In the genomic region with DNA sequence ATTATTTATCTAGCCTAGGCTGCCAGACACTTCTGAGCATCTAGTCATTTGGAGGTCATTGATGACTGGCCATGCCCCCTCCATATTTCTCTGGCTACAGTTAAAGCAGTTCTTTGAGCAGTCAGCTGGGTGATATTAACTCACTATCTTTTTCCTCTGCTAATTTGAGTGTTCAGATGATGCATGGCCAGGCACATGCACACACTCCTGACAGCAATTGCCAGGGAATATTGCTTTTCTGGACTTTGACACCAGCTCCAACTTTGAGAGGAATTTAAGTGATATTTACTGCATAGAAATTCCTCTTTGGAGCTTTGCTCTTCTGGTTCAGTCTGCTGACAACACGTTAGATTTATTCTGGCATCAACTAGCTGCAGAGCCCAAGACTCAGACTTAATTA, we compare ENCODE assay signal across 23 cellular contexts. TPM values are rescaled to one million over a fixed set of nuclear protein-coding genes. Genes with fewer than 3 reads are reported as not detected.
A peak's percentile ranks its signal among the peaks of the same experiment; 100 is the strongest.
DNase-seq lines count a peak whose midpoint lies in the region; ATAC-seq and TF ChIP-seq lines count a peak whose summit lies in the region.
"Had no signal": no experiment of that assay in that cellular context is flagged by ENCODE, and none has a peak within 500 bp of the region (broad histone marks: within the 10 kb centered on the region; RNA-seq: fewer than 3 reads in every experiment).

No MANE protein-coding gene starts in this region.

- ATAC-seq in activated T-cell treated with anti-CD3 and anti-CD28 coated beads, Interleukin-2, amount 50 U/mL, for 72 hours (replicated peaks in 1 of 2), result no peak
- no peak for ATAC-seq in natural killer cell
- ATAC-seq in psoas muscle, result no peak
- ATAC-seq: foreskin keratinocyte had no signal

- in situ Hi-C loops in G401 (cut with HindIII; ENCODE audit: low sequenced_read_pairs), result no loop called here

- peaks cover 0 to 2% of the 10 kb centered on the region in 2 donors for H3K36me3 Mint-ChIP-seq in activated T-cell treated with anti-CD3 and anti-CD28 coated beads, Interleukin-2, amount 50 U/mL, for 72 hours (ENCODE audit: insufficient read depth in 2 of 2)
- peaks cover 7% of the 10 kb centered on the region for H3K36me3 Mint-ChIP-seq in natural killer cell

- 52 to 82% (median 61%) methylated on average over 1 of the region's 1 CpG for WGBS in psoas muscle, 3 donors

- intact Hi-C loops in natural killer cell (cut with micrococcal nuclease), result no loop called here
- intact Hi-C loops in psoas muscle (cut with DNase I), result no loop called here

- peak overlapping the region; percentile 45 to 48 for H3K4me3 Mint-ChIP-seq in activated T-cell treated with anti-CD3 and anti-CD28 coated beads, Interleukin-2, amount 50 U/mL, for 72 hours
- peak overlapping the region; percentile 54 for H3K4me3 Mint-ChIP-seq in natural killer cell

- no peaks in the 10 kb centered on the region for H3K4me1 ChIP-seq in psoas muscle
- H3K4me1 ChIP-seq: BLaER1 treated with 17β-estradiol and CSF1 and Interleukin-3, amounts not matched to agents 10 nM and 100 nM; foreskin keratinocyte had no signal

- H3K4me3 ChIP-seq in psoas muscle, result no peak overlapping the region
- H3K4me3 ChIP-seq: BLaER1 treated with 17β-estradiol and CSF1 and Interleukin-3, amounts not matched to agents 10 nM and 100 nM; SK-N-MC had no signal

- DNase-seq in activated T-cell treated with anti-CD3 and anti-CD28 coated beads, Interleukin-2, amount 50 U/mL, for 72 hours, result no peak
- DNase-seq in activated T-cell treated with anti-CD3 and anti-CD28 coated beads, Interleukin-2, amount 50 U/mL, for 48 hours, result no peak
- DNase-seq in G401 (ENCODE audit: low spot score), result peak; percentile 73
- DNase-seq in cerebellar cortex (ENCODE audit: low spot score), result peak; percentile 92
- DNase-seq in natural killer cell, result no peak
- no peak for DNase-seq in middle frontal gyrus (ENCODE audit: extremely low spot score, low spot score)
- DNase-seq in psoas muscle, result no peak
- DNase-seq in NCI-H524 (lab: John Stamatoyannopoulos, UW), result no peak
- DNase-seq: cerebellar nuclear complex; erythroblast; foreskin keratinocyte; mammary epithelial cell; NCI-H1048; NCI-H187; NCI-H69; stimulated activated CD8-positive, alpha-beta memory T cell treated with anti-CD3 and anti-CD28 coated beads, Interleukin-4, amount 100 ng/mL, for 48 hours had no signal

- TF ChIP-seq CTCF in natural killer cell (IDR thresholded peaks at IDR 0.05) (no peak), psoas muscle (IDR thresholded peaks at IDR 0.05) (no peak)

- peak overlapping the region; percentile 93 for H3K27ac Mint-ChIP-seq in activated T-cell treated with anti-CD3 and anti-CD28 coated beads, Interleukin-2, amount 50 U/mL, for 72 hours
- peak overlapping the region; percentile 91 to 100 for H3K27ac Mint-ChIP-seq in natural killer cell

- H3K9me3 Mint-ChIP-seq in activated T-cell treated with anti-CD3 and anti-CD28 coated beads, Interleukin-2, amount 50 U/mL, for 72 hours, result no peaks in the 10 kb centered on the region
- no peaks in the 10 kb centered on the region for H3K9me3 Mint-ChIP-seq in natural killer cell

- no peaks in the 10 kb centered on the region for H3K9me3 ChIP-seq in psoas muscle
- H3K9me3 ChIP-seq: BLaER1 treated with 17β-estradiol and CSF1 and Interleukin-3, amounts not matched to agents 10 nM and 100 nM had no signal

- no peaks in the 10 kb centered on the region for H3K36me3 ChIP-seq in psoas muscle (ENCODE audit: insufficient read depth in 1 of 2, low read depth in 1 of 2)
- H3K36me3 ChIP-seq: BLaER1 treated with 17β-estradiol and CSF1 and Interleukin-3, amounts not matched to agents 10 nM and 100 nM had no signal

- no peaks in the 10 kb centered on the region for H3K27me3 Mint-ChIP-seq in activated T-cell treated with anti-CD3 and anti-CD28 coated beads, Interleukin-2, amount 50 U/mL, for 72 hours (ENCODE audit: low read depth)
- no peaks in the 10 kb centered on the region for H3K27me3 Mint-ChIP-seq in natural killer cell (ENCODE audit: low read depth in 2 of 2)

- peaks cover 74% of the 10 kb centered on the region for H3K4me1 Mint-ChIP-seq in activated T-cell treated with anti-CD3 and anti-CD28 coated beads, Interleukin-2, amount 50 U/mL, for 72 hours (ENCODE audit: low read depth)
- H3K4me1 Mint-ChIP-seq in natural killer cell, result peaks cover 76 to 82% of the 10 kb centered on the region in 2 donors

- H3K27ac ChIP-seq in psoas muscle, result no peak overlapping the region
- H3K27ac ChIP-seq: BLaER1 treated with 17β-estradiol and CSF1 and Interleukin-3, amounts not matched to agents 10 nM and 100 nM; foreskin keratinocyte; SK-N-MC had no signal

- no peaks in the 10 kb centered on the region for H3K27me3 ChIP-seq in psoas muscle (ENCODE audit: insufficient read depth in 3 of 3, low read length in 2 of 3)
- H3K27me3 ChIP-seq: BLaER1 treated with 17β-estradiol and CSF1 and Interleukin-3, amounts not matched to agents 10 nM and 100 nM; foreskin keratinocyte had no signal

RNA-seq across cellular contexts. Expression of a gene that starts 52.6 kb away (rescaled TPM):
- 100 to 1,000 TPM; 160 to 178 TPM for total RNA-seq in activated T-cell treated with anti-CD3 and anti-CD28 coated beads, Interleukin-2, amount 50 U/mL, for 72 hours
- 9.3 and 11.3 TPM in 2 replicates for total RNA-seq in G401 (2014; rRNA removed; shearing (Covaris generic))
- 1,000 to 10,000 TPM; 1,027 to 1,374 (median 1,309) TPM for total RNA-seq in natural killer cell
- total RNA-seq in psoas muscle, result 1 to 10 TPM in 2 of 4 donors, under 1 TPM in 2; 0.18 to 1.2 (median 0.88) TPM
- 1 to 10 TPM in 1 of 3 donors, under 1 TPM in 2; 0.25 to 1.9 (median 0.55) TPM for polyA plus RNA-seq in psoas muscle
- total RNA-seq: astrocyte, LHCN-M2, mammary epithelial cell, myocyte, osteocyte, RPMI7951 had no signal
- polyA plus RNA-seq: foreskin keratinocyte had no signal

Comparison
In these comparisons a context has a peak if more than half of its experiments do, and no peak if none do; other contexts are left out.
1. DNase-seq: peak in G401 (single experiment) and cerebellar cortex (single experiment); none in activated T-cell treated with anti-CD3 and anti-CD28 coated beads, Interleukin-2, amount 50 U/mL, for 72 hours (0 of 2), activated T-cell treated with anti-CD3 and anti-CD28 coated beads, Interleukin-2, amount 50 U/mL, for 48 hours (0 of 2), natural killer cell (single experiment), middle frontal gyrus (single experiment), psoas muscle (0 of 2) and NCI-H524 (0 of 2).
2. RNA of a gene that starts 52.6 kb away (total RNA-seq): 1,027 to 1,374 TPM in natural killer cell and 160 to 178 TPM in activated T-cell treated with anti-CD3 and anti-CD28 coated beads, Interleukin-2, amount 50 U/mL, for 72 hours; 9.3 to 11.3 TPM in G401 and 0.18 to 1.2 TPM in psoas muscle; every median in the first group is over 10 times any median in the second.